Comparison of ENCODE assay signal across 8 cellular contexts in the genomic region with DNA sequence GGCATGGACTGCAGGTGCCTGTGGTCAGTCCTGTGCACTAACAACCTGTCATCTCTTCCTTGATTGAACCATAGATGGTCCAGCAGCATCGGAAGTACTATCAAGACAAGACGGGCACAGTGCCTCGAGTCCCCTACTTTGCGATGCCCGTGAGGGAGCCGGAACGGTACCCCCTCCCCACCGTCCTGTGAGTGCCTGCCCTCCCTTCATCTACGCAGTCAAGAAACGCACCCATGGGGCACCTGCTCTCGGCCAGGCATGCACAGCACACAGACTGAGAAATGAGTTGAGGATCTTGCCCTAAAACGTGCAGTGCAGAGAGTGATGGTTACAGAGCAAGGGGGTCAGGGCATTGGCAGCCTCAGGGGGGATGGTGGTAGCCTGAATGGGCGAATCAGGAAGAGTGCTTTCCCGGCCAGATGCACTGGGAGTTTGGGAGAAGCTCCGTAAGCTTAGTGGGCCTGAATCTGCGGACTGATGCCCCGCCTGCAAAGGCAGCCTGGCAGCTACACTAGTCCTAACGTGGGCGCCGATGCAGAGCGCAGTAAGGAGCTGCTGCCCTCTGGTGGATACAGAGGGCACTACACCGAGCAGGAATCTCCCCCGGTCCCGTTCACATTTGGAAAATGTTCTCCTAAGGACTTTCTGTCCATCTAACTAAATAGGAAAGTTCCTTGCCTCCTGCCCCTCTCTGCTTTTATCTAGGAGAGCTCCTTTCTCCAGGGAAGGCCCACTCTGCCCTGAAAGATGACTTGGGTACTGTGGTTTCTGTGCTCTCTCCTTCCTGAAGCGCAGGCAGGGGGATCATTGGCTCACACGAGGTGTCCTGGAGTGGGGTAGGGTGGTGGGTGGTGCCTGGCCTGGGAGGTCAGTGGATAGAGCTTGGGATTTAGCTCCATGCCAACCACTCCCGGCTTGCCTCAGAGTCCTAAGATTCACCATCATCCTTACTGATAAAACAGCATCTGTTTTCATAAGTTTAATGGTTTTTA.
A peak's percentile ranks its signal among the peaks of the same experiment; 100 is the strongest.
DNase-seq lines count a peak whose midpoint lies in the region; TF ChIP-seq lines count a peak whose summit lies in the region.

No MANE protein-coding gene starts in this region.

- in situ Hi-C loops in astrocyte of the cerebellum (cut with HindIII; ENCODE audit: low sequenced_read_pairs) = no loop called here

- no peak overlapping the region for H3K4me3 ChIP-seq in astrocyte of the cerebellum (ENCODE audit: low read depth, low read length)

- TF ChIP-seq CTCF in astrocyte of the cerebellum (IDR thresholded peaks at IDR 0.05; ENCODE audit: low read depth, low read length, missing control alignments) = peak; percentile 98

- DNase-seq in NCI-H1417 (lab: John Stamatoyannopoulos, UW) (peak; percentile 67 to 87 (median 79)), NCI-H1417 treated with DMSO at 0.1 percent for 48 hours (lab: John Stamatoyannopoulos, UW) (no peak), NCI-H146 treated with DMSO at 0.1 percent for 48 hours (lab: John Stamatoyannopoulos, UW; ENCODE audit: unreplicated experiment) (peak; percentile 57), T-helper 9 cell (peak; percentile 55), astrocyte of the cerebellum (ENCODE audit: low read depth) (peak; percentile 12), iPS DF 4.7 (ENCODE audit: extremely low read depth, low spot score) (peak; percentile 46), cortex of kidney (lab: John Stamatoyannopoulos, UW) (no peak)
- peak; percentile 39 to 62 for DNase-seq in stimulated activated CD4-positive, alpha-beta T cell treated with anti-CD3 and anti-CD28 coated beads, Interleukin-12 subunit alpha, Interleukin-12 subunit beta, amount 100 ng/mL, for 24 hours (ENCODE audit: low read depth in 2 of 2)

Comparison
In these comparisons a context has a peak if more than half of its experiments do, and no peak if none do; other contexts are left out.
1. DNase-seq: peak in NCI-H1417 (3 of 3), NCI-H146 treated with DMSO at 0.1 percent for 48 hours (single experiment), T-helper 9 cell (single experiment), astrocyte of the cerebellum (single experiment), iPS DF 4.7 (single experiment) and stimulated activated CD4-positive, alpha-beta T cell treated with anti-CD3 and anti-CD28 coated beads, Interleukin-12 subunit alpha, Interleukin-12 subunit beta, amount 100 ng/mL, for 24 hours (2 of 2); none in NCI-H1417 treated with DMSO at 0.1 percent for 48 hours (single experiment) and cortex of kidney (single experiment).